ENCODE assay signal across 8 cellular contexts in genomic region chr2:170928036-170928823, GRCh38. TPM values are rescaled to one million over a fixed set of nuclear protein-coding genes. Genes with fewer than 3 reads are reported as not detected.
A peak's percentile ranks its signal among the peaks of the same experiment; 100 is the strongest.
DNase-seq lines count a peak whose midpoint lies in the region; ATAC-seq and TF ChIP-seq lines count a peak whose summit lies in the region.

No MANE protein-coding gene starts in this region.

- TF ChIP-seq POLR2A in prostate gland (IDR thresholded peaks at IDR 0.05): no peak

- peaks cover 1% of the 10 kb centered on the region for H3K4me1 ChIP-seq in prostate gland (replicated peaks)

- H3K36me3 Mint-ChIP-seq in WTC11: peaks cover 25% of the 10 kb centered on the region

- no peak for TF ChIP-seq CTCF in WTC11 (IDR thresholded peaks at IDR 0.05)
- TF ChIP-seq CTCF in fibroblast of villous mesenchyme (IDR thresholded peaks at IDR 0.05; ENCODE audit: insufficient read depth, low read depth, low read length): no peak
- no peak for TF ChIP-seq CTCF in prostate gland (IDR thresholded peaks at IDR 0.05)

- H3K36me3 ChIP-seq in KOPT-K1 (ENCODE audit: insufficient read depth, low read length): peaks cover 22% of the 10 kb centered on the region
- H3K36me3 ChIP-seq in prostate gland: no peaks in the 10 kb centered on the region

- peak overlapping the region; percentile 49 for H3K4me3 ChIP-seq in fibroblast of villous mesenchyme (ENCODE audit: low read depth, low read length)
- peak overlapping the region in 1 of 2 donors; percentile 66 for H3K4me3 ChIP-seq in prostate gland

- WGBS in prostate gland: 72% methylated on average over 17 of the region's 17 CpGs

- H3K27ac ChIP-seq in KOPT-K1 (ENCODE audit: low read depth, low read length, poor library complexity, severe bottlenecking) (peak overlapping the region; percentile 62), prostate gland (peak overlapping the region; percentile 89 to 92)

- H3K9me3 ChIP-seq in KOPT-K1 (ENCODE audit: insufficient read depth, low read length, poor library complexity, severe bottlenecking): peaks cover 22% of the 10 kb centered on the region
- H3K9me3 ChIP-seq in prostate gland: no peaks in the 10 kb centered on the region

- H3K9me3 Mint-ChIP-seq in WTC11: peaks cover 20% of the 10 kb centered on the region

- ATAC-seq in WTC11 (peak; percentile 0; the same call in 1 of the 2 replicates), GM18502 (IDR thresholded peaks at IDR 0.05; ENCODE audit: poor library complexity, unreplicated experiment) (no peak)

- peak overlapping the region; percentile 97 for H3K27ac Mint-ChIP-seq in WTC11

- H3K27me3 Mint-ChIP-seq in WTC11 (ENCODE audit: low read depth): no peaks in the 10 kb centered on the region

- CTCF ChIA-PET in WTC11 (lab: Charles Lee): interaction anchor here (0.6 to 4.5 kb wide), 34 partner anchors 8 to 1530 kb away, joined by 3 to 34 read pairs (median 5); partner anchors contain the start of genes DCAF17 and METTL8

- peak; percentile 49 for DNase-seq in DMS 273 (lab: John Stamatoyannopoulos, UW; ENCODE audit: unreplicated experiment)
- DNase-seq in DMS 273 treated with DMSO at 0.1 percent for 48 hours (lab: John Stamatoyannopoulos, UW): no peak
- peak; percentile 25 for DNase-seq in WTC11 (ENCODE audit: low spot score)
- no peak for DNase-seq in fibroblast of villous mesenchyme (ENCODE audit: low read depth)
- no peak for DNase-seq in prostate gland (ENCODE audit: low spot score)
- DNase-seq in NCI-H1436 treated with DMSO at 0.1 percent for 48 hours (lab: John Stamatoyannopoulos, UW): no peak

- intact Hi-C loops in prostate gland (cut with DNase I): no loop called here

- POLR2A ChIA-PET in WTC11 (lab: Charles Lee): interaction anchor here (0.5 to 1.6 kb wide), 3 partner anchors 11 to 557 kb away, joined by 3 to 5 read pairs (median 5); partner anchors contain the start of gene METTL8

- peaks cover 46% of the 10 kb centered on the region for H3K4me1 Mint-ChIP-seq in WTC11

- no peaks in the 10 kb centered on the region for H3K27me3 ChIP-seq in prostate gland (replicated peaks; ENCODE audit: insufficient read depth)

- H3K4me3 Mint-ChIP-seq in WTC11: peak overlapping the region; percentile 91

TF ChIP-seq in WTC11, 78 proteins besides CTCF, POLR2A, EP300 and RAD21:
- peak; percentile 61; the same call in 1 of the 2 replicates for TF ChIP-seq FOXK1 (CRISPR knock-in tag; IDR thresholded peaks at IDR 0.05)
- TF ChIP-seq GABPB1 (CRISPR knock-in tag; IDR thresholded peaks at IDR 0.05): peak; percentile 98
- TF ChIP-seq AR (CRISPR knock-in tag; IDR thresholded peaks at IDR 0.05): 0 out of 2 replicates have a peak, but pooled peaks have one; percentile 43
- no peak for TF ChIP-seq ZNF138 (CRISPR knock-in tag; conservative IDR thresholded peaks at IDR 0.05)

RNA-seq across cellular contexts. Expression of gene GORASP2, which starts 0.8 kb away (rescaled TPM):
- total RNA-seq in WTC11 (2021): 77.8 to 102 TPM (median 79.2 TPM) in 3 replicates
- total RNA-seq in fibroblast of villous mesenchyme: 51.5 and 67.8 TPM in 2 replicates
- 10 to 100 TPM; 67.6 to 81.1 TPM for total RNA-seq in prostate gland

Comparison
In these comparisons a context has a peak if more than half of its experiments do, and no peak if none do; other contexts are left out.
1. DNase-seq: peak in DMS 273 (single experiment) and WTC11 (single experiment); none in DMS 273 treated with DMSO at 0.1 percent for 48 hours (single experiment), fibroblast of villous mesenchyme (single experiment), prostate gland (single experiment) and NCI-H1436 treated with DMSO at 0.1 percent for 48 hours (single experiment).